ENCODE assay signal across 8 cellular contexts in the genomic region with DNA sequence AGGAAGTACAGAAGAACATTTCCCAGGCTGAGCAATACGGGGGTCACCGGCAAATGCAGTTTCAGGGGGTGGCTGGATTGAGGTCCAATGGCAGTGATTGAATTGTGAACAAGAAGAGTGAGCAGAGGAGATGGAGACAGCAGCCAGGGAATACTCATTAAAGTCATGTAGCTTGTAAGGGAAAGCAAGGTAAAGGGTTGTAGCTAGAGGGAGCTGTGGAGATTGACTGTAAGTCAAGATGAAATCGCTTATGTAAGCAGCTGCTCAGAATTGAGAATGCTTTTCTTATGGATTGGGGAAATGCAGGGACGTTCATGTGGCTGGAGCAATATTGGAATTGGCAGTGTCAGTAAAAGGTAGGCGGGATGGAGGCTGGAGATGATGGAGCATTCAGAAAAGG.
DNase-seq lines count a peak whose midpoint lies in the region; FAIRE-seq and TF ChIP-seq lines count a peak whose summit lies in the region.

No MANE protein-coding gene starts in this region.

- no peaks in the 10 kb centered on the region for H3K36me3 ChIP-seq in SU-DHL-6 (ENCODE audit: low read length)
- H3K36me3 ChIP-seq in CD8-positive, alpha-beta memory T cell (ENCODE audit: insufficient read depth, low read length): no peaks in the 10 kb centered on the region

- no peak overlapping the region for H3K27ac Mint-ChIP-seq in activated T-helper 2 cell treated with anti-CD3 and anti-CD28 coated beads, Interferon-gamma antibody, Interleukin-2, Interleukin-4, amounts not matched to agents 10 μg/mL and 5 μg/mL and 100 μg/mL, durations not matched to agents 14 hours and 24 hours and 36 hours
- peak overlapping the region in 1 of 8 donors; percentile 81 for H3K27ac Mint-ChIP-seq in CD8-positive, alpha-beta memory T cell

- no peak overlapping the region for H2AFZ ChIP-seq in SU-DHL-6 (ENCODE audit: low read depth, low read length, severe bottlenecking)

- FAIRE-seq in islet of Langerhans (lab: Jason Lieb, UNC): peak; percentile 71

- no peaks in the 10 kb centered on the region for H3K27me3 ChIP-seq in SU-DHL-6 (ENCODE audit: low read length)
- H3K27me3 ChIP-seq in CD8-positive, alpha-beta memory T cell (ENCODE audit: insufficient read depth, low read length, poor library complexity, severe bottlenecking): no peaks in the 10 kb centered on the region

- H3K79me2 ChIP-seq in SU-DHL-6 (ENCODE audit: insufficient read depth, low read length): no peaks in the 10 kb centered on the region

- intact Hi-C loops in activated T-helper 2 cell treated with anti-CD3 and anti-CD28 coated beads, Interferon-gamma antibody, Interleukin-2, Interleukin-4, amounts not matched to agents 10 μg/mL and 5 μg/mL and 100 μg/mL, durations not matched to agents 14 hours and 24 hours and 36 hours (cut with micrococcal nuclease): no loop called here

- DNase-seq in AG09319 (ENCODE audit: extremely low read depth, low read depth) (no peak), GM20000 (ENCODE audit: low spot score) (peak; percentile 54)
- no peak for DNase-seq in activated T-helper 2 cell treated with anti-CD3 and anti-CD28 coated beads, Interferon-gamma antibody, Interleukin-2, Interleukin-4, amounts not matched to agents 10 μg/mL and 5 μg/mL and 100 μg/mL, durations not matched to agents 14 hours and 24 hours and 36 hours (ENCODE audit: low spot score)
- no peak for DNase-seq in activated naive CD4-positive, alpha-beta T cell treated with anti-CD3 and anti-CD28 coated beads, Interleukin-2, amount 50 U/mL, for 16 hours
- no peak for DNase-seq in CD8-positive, alpha-beta memory T cell
- no peak for DNase-seq in central memory CD4-positive, alpha-beta T cell

- H3K9me3 ChIP-seq in SU-DHL-6 (ENCODE audit: insufficient read depth, low read length): no peaks in the 10 kb centered on the region
- no peaks in the 10 kb centered on the region for H3K9me3 ChIP-seq in CD8-positive, alpha-beta memory T cell (ENCODE audit: low read length)

- CTCF ChIA-PET in CD8-positive, alpha-beta memory T cell (lab: Charles Lee): no interaction called here

- H3F3A ChIP-seq in SU-DHL-6 (ENCODE audit: insufficient read depth): no peaks in the 10 kb centered on the region

- no peaks in the 10 kb centered on the region for H3K9me3 Mint-ChIP-seq in activated T-helper 2 cell treated with anti-CD3 and anti-CD28 coated beads, Interferon-gamma antibody, Interleukin-2, Interleukin-4, amounts not matched to agents 10 μg/mL and 5 μg/mL and 100 μg/mL, durations not matched to agents 14 hours and 24 hours and 36 hours
- no peaks in the 10 kb centered on the region for H3K9me3 Mint-ChIP-seq in CD8-positive, alpha-beta memory T cell

- H3K4me1 Mint-ChIP-seq in activated T-helper 2 cell treated with anti-CD3 and anti-CD28 coated beads, Interferon-gamma antibody, Interleukin-2, Interleukin-4, amounts not matched to agents 10 μg/mL and 5 μg/mL and 100 μg/mL, durations not matched to agents 14 hours and 24 hours and 36 hours (ENCODE audit: low read depth): peaks cover 3% of the 10 kb centered on the region
- H3K4me1 Mint-ChIP-seq in CD8-positive, alpha-beta memory T cell: peaks cover 0 to 21% (median 0%) of the 10 kb centered on the region in 3 donors

- peaks cover 8% of the 10 kb centered on the region for H3K27me3 Mint-ChIP-seq in activated T-helper 2 cell treated with anti-CD3 and anti-CD28 coated beads, Interferon-gamma antibody, Interleukin-2, Interleukin-4, amounts not matched to agents 10 μg/mL and 5 μg/mL and 100 μg/mL, durations not matched to agents 14 hours and 24 hours and 36 hours (ENCODE audit: low read depth)
- H3K27me3 Mint-ChIP-seq in CD8-positive, alpha-beta memory T cell: peaks cover 6 to 12% of the 10 kb centered on the region in 2 donors

- H4K20me1 ChIP-seq in SU-DHL-6 (ENCODE audit: low read depth, low read length): no peaks in the 10 kb centered on the region

- H3K36me3 Mint-ChIP-seq in activated T-helper 2 cell treated with anti-CD3 and anti-CD28 coated beads, Interferon-gamma antibody, Interleukin-2, Interleukin-4, amounts not matched to agents 10 μg/mL and 5 μg/mL and 100 μg/mL, durations not matched to agents 14 hours and 24 hours and 36 hours (ENCODE audit: low read depth): no peaks in the 10 kb centered on the region
- H3K36me3 Mint-ChIP-seq in CD8-positive, alpha-beta memory T cell: no peaks in the 10 kb centered on the region

- H3K9ac ChIP-seq in SU-DHL-6 (ENCODE audit: low read length): no peak overlapping the region

- H3K27ac ChIP-seq in SU-DHL-6 (ENCODE audit: low read depth, low read length): no peak overlapping the region
- no peak overlapping the region for H3K27ac ChIP-seq in CD8-positive, alpha-beta memory T cell (ENCODE audit: low read depth, low read length)

- no peaks in the 10 kb centered on the region for H3K4me1 ChIP-seq in CD8-positive, alpha-beta memory T cell (ENCODE audit: insufficient read depth, low read length)

- peak; percentile 41 for TF ChIP-seq CTCF in AG09319 (IDR thresholded peaks at IDR 0.05; ENCODE audit: low read depth, low read length)
- peak; percentile 31 for TF ChIP-seq CTCF in GM20000 (IDR thresholded peaks at IDR 0.05; ENCODE audit: extremely low read depth, missing control alignments)
- TF ChIP-seq CTCF in SU-DHL-6 (IDR thresholded peaks at IDR 0.05; ENCODE audit: insufficient read depth, low read length, poor library complexity, severe bottlenecking): peak; percentile 14

- H3K4me2 ChIP-seq in SU-DHL-6 (ENCODE audit: low read depth, low read length, poor library complexity, severe bottlenecking): no peak overlapping the region

- POLR2A ChIA-PET in CD8-positive, alpha-beta memory T cell (lab: Charles Lee): no interaction called here

- H3K4me3 Mint-ChIP-seq in activated T-helper 2 cell treated with anti-CD3 and anti-CD28 coated beads, Interferon-gamma antibody, Interleukin-2, Interleukin-4, amounts not matched to agents 10 μg/mL and 5 μg/mL and 100 μg/mL, durations not matched to agents 14 hours and 24 hours and 36 hours (ENCODE audit: low read depth): no peak overlapping the region
- no peak overlapping the region for H3K4me3 Mint-ChIP-seq in CD8-positive, alpha-beta memory T cell

- H3K9me2 ChIP-seq in SU-DHL-6 (replicated peaks; ENCODE audit: insufficient read depth, low read length): no peaks in the 10 kb centered on the region

- H3K4me3 ChIP-seq in SU-DHL-6 (ENCODE audit: insufficient read depth, low read length, poor library complexity, severe bottlenecking): no peak overlapping the region
- no peak overlapping the region for H3K4me3 ChIP-seq in CD8-positive, alpha-beta memory T cell (ENCODE audit: low read length)
